8 cellular contexts compared by ENCODE assay signal in the genomic region with DNA sequence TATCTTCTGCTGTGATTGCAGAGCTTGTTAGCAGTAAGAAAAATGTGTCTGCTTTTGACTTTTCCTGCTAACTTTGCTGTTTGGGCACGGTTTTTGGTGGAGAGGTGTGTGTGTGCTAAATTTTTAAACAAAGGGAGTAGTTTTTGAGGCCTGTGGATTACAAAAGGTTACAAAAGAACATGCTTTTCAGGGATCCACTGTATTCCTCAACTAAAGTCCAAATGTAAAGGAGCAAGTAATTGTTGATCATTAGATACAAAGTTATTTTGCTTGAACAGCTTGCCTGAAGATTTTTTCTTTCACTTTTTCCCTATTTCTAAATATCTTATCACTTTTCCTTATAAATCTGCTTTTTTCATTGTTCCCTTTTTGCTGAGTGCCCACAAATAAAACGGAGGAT. TPM values are rescaled to one million over a fixed set of nuclear protein-coding genes. Genes with fewer than 3 reads are reported as not detected.
DNase-seq lines count a peak whose midpoint lies in the region; ATAC-seq and TF ChIP-seq lines count a peak whose summit lies in the region.
"Had no signal": no experiment of that assay in that cellular context is flagged by ENCODE, and none has a peak within 500 bp of the region (broad histone marks: within the 10 kb centered on the region; RNA-seq: fewer than 3 reads in every experiment).

No MANE protein-coding gene starts in this region.

- peaks cover 62% of the 10 kb centered on the region for H3K79me2 ChIP-seq in MM.1S (ENCODE audit: low read length)

- H3K4me2 ChIP-seq in MM.1S (ENCODE audit: low read depth, low read length) = peak overlapping the region; percentile 70

- H3F3A ChIP-seq in MM.1S (ENCODE audit: insufficient read depth, low read length) = peaks cover 51% of the 10 kb centered on the region

- H3K9me3 ChIP-seq in MM.1S (replicated peaks; ENCODE audit: insufficient read depth, low read length) = no peaks in the 10 kb centered on the region
- H3K9me3 ChIP-seq in neuron (ENCODE audit: low read length) = no peaks in the 10 kb centered on the region

- peaks cover 16% of the 10 kb centered on the region; the same call in 1 of the 2 replicates for H4K20me1 ChIP-seq in MM.1S (ENCODE audit: insufficient read depth, low read length)

- peak overlapping the region; percentile 85; the same call in 1 of the 2 replicates for H3K9ac ChIP-seq in MM.1S (ENCODE audit: low read length)

- DNase-seq in GM12864 (ENCODE audit: low read depth) (no peak), MM.1S (no peak), chondrocyte (ENCODE audit: low spot score) (no peak)
- DNase-seq: NCI-H2171 treated with DMSO at 0.1 percent for 48 hours had no signal

- peaks cover 25% of the 10 kb centered on the region for H3K36me3 Mint-ChIP-seq in chondrocyte (ENCODE audit: low read depth)

- H3K27me3 ChIP-seq in MM.1S (replicated peaks; ENCODE audit: insufficient read depth, low read length) = no peaks in the 10 kb centered on the region
- H3K27me3 ChIP-seq in neuron (ENCODE audit: insufficient read depth, low read length) = no peaks in the 10 kb centered on the region

- no peaks in the 10 kb centered on the region for H3K9me3 Mint-ChIP-seq in chondrocyte (ENCODE audit: low read depth)

- no peaks in the 10 kb centered on the region for H3K27me3 Mint-ChIP-seq in chondrocyte (ENCODE audit: low read depth)

- no peak for ATAC-seq in GM19324 (IDR thresholded peaks at IDR 0.05; ENCODE audit: low FRiP score, unreplicated experiment)
- no peak for ATAC-seq in GM18517 (IDR thresholded peaks at IDR 0.05; ENCODE audit: unreplicated experiment)
- ATAC-seq in GM18907 (IDR thresholded peaks at IDR 0.05; ENCODE audit: unreplicated experiment) = no peak

- H3K36me3 ChIP-seq in MM.1S (replicated peaks; ENCODE audit: insufficient read depth, low read length) (peaks cover 19% of the 10 kb centered on the region), neuron (ENCODE audit: insufficient read depth, low read length) (peaks cover 54% of the 10 kb centered on the region)

- H3K9me2 ChIP-seq in MM.1S (replicated peaks; ENCODE audit: insufficient read depth, low read length) = no peaks in the 10 kb centered on the region

- H3K4me1 Mint-ChIP-seq in chondrocyte (ENCODE audit: low read depth) = peaks cover 56% of the 10 kb centered on the region

- TF ChIP-seq CTCF in GM12864 (IDR thresholded peaks at IDR 0.05; ENCODE audit: low read depth, low read length, missing control alignments) (no peak), MM.1S (IDR thresholded peaks at IDR 0.05; ENCODE audit: low read length) (no peak), chondrocyte (IDR thresholded peaks at IDR 0.05) (no peak)

- H3K4me3 ChIP-seq in GM12864 (ENCODE audit: low read depth, low read length) (peak overlapping the region; percentile 85; the same call in 1 of the 2 replicates), MM.1S (ENCODE audit: low read length) (peak overlapping the region; percentile 73), neuron (ENCODE audit: low read length) (peak overlapping the region; percentile 74)

- peak overlapping the region; percentile 34 for H3K27ac Mint-ChIP-seq in chondrocyte (ENCODE audit: unreplicated experiment)

- H3K4me3 Mint-ChIP-seq in chondrocyte (ENCODE audit: unreplicated experiment) = peak overlapping the region; percentile 98

- H2AFZ ChIP-seq in MM.1S (ENCODE audit: low read length) = no peak overlapping the region
- H2AFZ ChIP-seq in neuron (ENCODE audit: low read depth, low read length) = no peak overlapping the region

- peaks cover 53% of the 10 kb centered on the region for H3K4me1 ChIP-seq in MM.1S (ENCODE audit: low read length)
- peaks cover 28% of the 10 kb centered on the region for H3K4me1 ChIP-seq in neuron (ENCODE audit: insufficient read depth, low read length)

- H3K27ac ChIP-seq in MM.1S (ENCODE audit: low read length) = no peak overlapping the region

RNA-seq across cellular contexts. Expression of a gene that starts 2.0 kb away (rescaled TPM):
- 292 to 306 TPM (median 298 TPM) in 3 replicates for total RNA-seq in chondrocyte

RNA-seq across cellular contexts. Expression of a gene that starts 42.3 kb away (rescaled TPM):
- 11.3 to 13.6 TPM (median 12.6 TPM) in 3 replicates for total RNA-seq in chondrocyte
